1 cellular context compared by ENCODE assay signal in the genomic region with DNA sequence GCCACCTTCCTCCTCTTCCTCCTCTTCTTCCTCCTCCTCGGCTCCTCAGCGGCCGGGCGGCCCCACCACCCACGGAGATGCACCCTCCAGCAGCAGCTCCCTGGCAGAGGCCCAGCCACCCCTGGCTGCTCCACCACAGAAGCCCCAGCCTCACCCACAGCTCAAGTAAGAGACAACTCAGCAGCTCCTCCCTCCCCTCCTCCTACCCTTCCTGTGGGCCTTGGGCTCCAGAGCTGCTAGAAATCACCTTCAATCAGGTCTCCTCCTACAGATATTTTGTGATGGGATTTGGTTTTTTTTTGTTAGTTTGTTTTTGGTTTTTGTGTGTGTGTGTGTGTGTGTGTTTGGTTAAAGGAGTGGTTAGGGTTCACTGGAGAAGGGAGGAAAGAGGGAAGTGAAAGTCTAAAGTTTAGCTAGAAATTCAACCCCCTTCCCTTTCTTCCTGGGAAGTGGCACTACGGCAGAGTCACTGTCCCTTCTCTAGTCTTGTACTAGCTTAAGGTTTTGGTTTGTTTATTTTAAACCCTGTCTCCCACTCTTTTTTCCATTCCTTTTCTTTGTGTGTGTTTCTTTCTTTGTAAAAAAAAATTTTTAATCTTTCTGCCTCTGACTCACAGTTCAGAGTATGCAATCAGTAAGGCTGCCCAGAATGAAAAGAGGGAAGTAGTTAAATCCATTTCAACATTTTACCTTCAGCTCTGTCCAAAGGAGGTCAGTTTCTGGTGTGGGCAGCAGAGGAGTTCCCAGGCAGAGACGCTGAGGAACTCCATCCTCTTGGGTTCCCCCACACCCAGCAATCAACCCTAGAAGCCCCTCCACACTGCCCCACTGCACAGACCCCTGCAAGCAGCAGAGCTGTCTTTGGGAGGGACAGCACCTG.
A peak's percentile ranks its signal among the peaks of the same experiment; 100 is the strongest.
TF ChIP-seq lines count a peak whose summit lies in the region.

No MANE protein-coding gene starts in this region.

TF ChIP-seq in HEK293, 187 proteins besides CTCF, POLR2A, EP300 and RAD21 (continued from another document):
- TF ChIP-seq, protein P1, sequence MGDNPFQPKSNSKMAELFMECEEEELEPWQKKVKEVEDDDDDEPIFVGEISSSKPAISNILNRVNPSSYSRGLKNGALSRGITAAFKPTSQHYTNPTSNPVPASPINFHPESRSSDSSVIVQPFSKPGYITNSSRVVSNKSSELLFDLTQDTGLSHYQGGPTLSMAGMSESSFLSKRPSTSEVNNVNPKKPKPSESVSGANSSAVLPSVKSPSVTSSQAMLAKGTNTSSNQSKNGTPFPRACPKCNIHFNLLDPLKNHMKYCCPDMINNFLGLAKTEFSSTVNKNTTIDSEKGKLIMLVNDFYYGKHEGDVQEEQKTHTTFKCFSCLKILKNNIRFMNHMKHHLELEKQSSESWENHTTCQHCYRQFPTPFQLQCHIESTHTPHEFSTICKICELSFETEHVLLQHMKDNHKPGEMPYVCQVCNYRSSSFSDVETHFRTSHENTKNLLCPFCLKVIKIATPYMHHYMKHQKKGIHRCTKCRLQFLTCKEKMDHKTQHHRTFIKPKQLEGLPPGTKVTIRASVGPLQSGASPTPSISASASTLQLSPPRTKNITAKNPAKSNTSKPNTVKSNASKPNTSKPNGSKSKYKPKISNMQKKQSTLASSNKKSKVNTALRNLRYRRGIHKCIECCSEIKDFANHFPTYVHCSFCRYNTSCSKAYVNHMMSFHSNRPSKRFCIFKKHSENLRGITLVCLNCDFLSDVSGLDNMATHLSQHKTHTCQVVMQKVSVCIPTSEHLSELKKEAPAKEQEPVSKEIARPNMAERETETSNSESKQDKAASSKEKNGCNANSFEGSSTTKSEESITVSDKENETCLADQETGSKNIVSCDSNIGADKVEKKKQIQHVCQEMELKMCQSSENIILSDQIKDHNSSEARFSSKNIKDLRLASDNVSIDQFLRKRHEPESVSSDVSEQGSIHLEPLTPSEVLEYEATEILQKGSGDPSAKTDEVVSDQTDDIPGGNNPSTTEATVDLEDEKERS (tag by site-specific recombination; IDR thresholded peaks at IDR 0.05) = no peak
- TF ChIP-seq, protein P2, sequence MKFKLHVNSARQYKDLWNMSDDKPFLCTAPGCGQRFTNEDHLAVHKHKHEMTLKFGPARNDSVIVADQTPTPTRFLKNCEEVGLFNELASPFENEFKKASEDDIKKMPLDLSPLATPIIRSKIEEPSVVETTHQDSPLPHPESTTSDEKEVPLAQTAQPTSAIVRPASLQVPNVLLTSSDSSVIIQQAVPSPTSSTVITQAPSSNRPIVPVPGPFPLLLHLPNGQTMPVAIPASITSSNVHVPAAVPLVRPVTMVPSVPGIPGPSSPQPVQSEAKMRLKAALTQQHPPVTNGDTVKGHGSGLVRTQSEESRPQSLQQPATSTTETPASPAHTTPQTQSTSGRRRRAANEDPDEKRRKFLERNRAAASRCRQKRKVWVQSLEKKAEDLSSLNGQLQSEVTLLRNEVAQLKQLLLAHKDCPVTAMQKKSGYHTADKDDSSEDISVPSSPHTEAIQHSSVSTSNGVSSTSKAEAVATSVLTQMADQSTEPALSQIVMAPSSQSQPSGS (tag by site-specific recombination; IDR thresholded peaks at IDR 0.05; ENCODE audit: low read depth) = no peak
- TF ChIP-seq EGR2 (tag by site-specific recombination; IDR thresholded peaks at IDR 0.05; ENCODE audit: low read depth) = peak; percentile 99
- TF ChIP-seq, protein P3, sequence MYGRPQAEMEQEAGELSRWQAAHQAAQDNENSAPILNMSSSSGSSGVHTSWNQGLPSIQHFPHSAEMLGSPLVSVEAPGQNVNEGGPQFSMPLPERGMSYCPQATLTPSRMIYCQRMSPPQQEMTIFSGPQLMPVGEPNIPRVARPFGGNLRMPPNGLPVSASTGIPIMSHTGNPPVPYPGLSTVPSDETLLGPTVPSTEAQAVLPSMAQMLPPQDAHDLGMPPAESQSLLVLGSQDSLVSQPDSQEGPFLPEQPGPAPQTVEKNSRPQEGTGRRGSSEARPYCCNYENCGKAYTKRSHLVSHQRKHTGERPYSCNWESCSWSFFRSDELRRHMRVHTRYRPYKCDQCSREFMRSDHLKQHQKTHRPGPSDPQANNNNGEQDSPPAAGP (tag by site-specific recombination; IDR thresholded peaks at IDR 0.05) = 0 out of 2 replicates have a peak, but pooled peaks have one; percentile 33
- TF ChIP-seq ZBTB48 (tag by site-specific recombination; IDR thresholded peaks at IDR 0.05) = peak; percentile 47
- TF ChIP-seq, protein P4, sequence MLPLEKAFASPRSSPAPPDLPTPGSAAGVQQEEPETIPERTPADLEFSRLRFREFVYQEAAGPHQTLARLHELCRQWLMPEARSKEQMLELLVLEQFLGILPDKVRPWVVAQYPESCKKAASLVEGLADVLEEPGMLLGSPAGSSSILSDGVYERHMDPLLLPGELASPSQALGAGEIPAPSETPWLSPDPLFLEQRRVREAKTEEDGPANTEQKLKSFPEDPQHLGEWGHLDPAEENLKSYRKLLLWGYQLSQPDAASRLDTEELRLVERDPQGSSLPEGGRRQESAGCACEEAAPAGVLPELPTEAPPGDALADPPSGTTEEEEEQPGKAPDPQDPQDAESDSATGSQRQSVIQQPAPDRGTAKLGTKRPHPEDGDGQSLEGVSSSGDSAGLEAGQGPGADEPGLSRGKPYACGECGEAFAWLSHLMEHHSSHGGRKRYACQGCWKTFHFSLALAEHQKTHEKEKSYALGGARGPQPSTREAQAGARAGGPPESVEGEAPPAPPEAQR (tag by site-specific recombination; IDR thresholded peaks at IDR 0.05) = 0 out of 2 replicates have a peak, but pooled peaks have one; percentile 25
- TF ChIP-seq, protein P5, sequence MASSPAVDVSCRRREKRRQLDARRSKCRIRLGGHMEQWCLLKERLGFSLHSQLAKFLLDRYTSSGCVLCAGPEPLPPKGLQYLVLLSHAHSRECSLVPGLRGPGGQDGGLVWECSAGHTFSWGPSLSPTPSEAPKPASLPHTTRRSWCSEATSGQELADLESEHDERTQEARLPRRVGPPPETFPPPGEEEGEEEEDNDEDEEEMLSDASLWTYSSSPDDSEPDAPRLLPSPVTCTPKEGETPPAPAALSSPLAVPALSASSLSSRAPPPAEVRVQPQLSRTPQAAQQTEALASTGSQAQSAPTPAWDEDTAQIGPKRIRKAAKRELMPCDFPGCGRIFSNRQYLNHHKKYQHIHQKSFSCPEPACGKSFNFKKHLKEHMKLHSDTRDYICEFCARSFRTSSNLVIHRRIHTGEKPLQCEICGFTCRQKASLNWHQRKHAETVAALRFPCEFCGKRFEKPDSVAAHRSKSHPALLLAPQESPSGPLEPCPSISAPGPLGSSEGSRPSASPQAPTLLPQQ (tag by site-specific recombination; IDR thresholded peaks at IDR 0.05) = peak; percentile 39; the same call in 1 of the 2 replicates
- no peak for TF ChIP-seq ZNF214 (tag by site-specific recombination; IDR thresholded peaks at IDR 0.05; ENCODE audit: borderline replicate concordance)
- TF ChIP-seq, protein P6, sequence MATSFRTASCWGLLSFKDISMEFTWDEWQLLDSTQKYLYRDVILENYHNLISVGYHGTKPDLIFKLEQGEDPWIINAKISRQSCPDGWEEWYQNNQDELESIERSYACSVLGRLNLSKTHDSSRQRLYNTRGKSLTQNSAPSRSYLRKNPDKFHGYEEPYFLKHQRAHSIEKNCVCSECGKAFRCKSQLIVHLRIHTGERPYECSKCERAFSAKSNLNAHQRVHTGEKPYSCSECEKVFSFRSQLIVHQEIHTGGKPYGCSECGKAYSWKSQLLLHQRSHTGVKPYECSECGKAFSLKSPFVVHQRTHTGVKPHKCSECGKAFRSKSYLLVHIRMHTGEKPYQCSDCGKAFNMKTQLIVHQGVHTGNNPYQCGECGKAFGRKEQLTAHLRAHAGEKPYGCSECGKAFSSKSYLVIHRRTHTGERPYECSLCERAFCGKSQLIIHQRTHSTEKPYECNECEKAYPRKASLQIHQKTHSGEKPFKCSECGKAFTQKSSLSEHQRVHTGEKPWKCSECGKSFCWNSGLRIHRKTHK (tag by site-specific recombination; IDR thresholded peaks at IDR 0.05) = no peak
- peak; percentile 74 for TF ChIP-seq ZNF335 (tag by site-specific recombination; conservative IDR thresholded peaks at IDR 0.05)
- peak; percentile 61; the same call in 1 of the 2 replicates for TF ChIP-seq GLIS2 (tag by site-specific recombination; IDR thresholded peaks at IDR 0.05)
- no peak for TF ChIP-seq ZNF549 (tag by site-specific recombination; IDR thresholded peaks at IDR 0.05)
- peak; percentile 99 for TF ChIP-seq ZFHX2 (tag by site-specific recombination; conservative IDR thresholded peaks at IDR 0.05)
- TF ChIP-seq, protein P7, sequence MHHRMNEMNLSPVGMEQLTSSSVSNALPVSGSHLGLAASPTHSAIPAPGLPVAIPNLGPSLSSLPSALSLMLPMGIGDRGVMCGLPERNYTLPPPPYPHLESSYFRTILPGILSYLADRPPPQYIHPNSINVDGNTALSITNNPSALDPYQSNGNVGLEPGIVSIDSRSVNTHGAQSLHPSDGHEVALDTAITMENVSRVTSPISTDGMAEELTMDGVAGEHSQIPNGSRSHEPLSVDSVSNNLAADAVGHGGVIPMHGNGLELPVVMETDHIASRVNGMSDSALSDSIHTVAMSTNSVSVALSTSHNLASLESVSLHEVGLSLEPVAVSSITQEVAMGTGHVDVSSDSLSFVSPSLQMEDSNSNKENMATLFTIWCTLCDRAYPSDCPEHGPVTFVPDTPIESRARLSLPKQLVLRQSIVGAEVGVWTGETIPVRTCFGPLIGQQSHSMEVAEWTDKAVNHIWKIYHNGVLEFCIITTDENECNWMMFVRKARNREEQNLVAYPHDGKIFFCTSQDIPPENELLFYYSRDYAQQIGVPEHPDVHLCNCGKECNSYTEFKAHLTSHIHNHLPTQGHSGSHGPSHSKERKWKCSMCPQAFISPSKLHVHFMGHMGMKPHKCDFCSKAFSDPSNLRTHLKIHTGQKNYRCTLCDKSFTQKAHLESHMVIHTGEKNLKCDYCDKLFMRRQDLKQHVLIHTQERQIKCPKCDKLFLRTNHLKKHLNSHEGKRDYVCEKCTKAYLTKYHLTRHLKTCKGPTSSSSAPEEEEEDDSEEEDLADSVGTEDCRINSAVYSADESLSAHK (tag by site-specific recombination; IDR thresholded peaks at IDR 0.05) = no peak
- TF ChIP-seq ZNF654 (tag by site-specific recombination; IDR thresholded peaks at IDR 0.05; ENCODE audit: low read depth) = no peak
- TF ChIP-seq ZBTB20 (tag by site-specific recombination; IDR thresholded peaks at IDR 0.05) = peak; percentile 33
- TF ChIP-seq, protein P8, sequence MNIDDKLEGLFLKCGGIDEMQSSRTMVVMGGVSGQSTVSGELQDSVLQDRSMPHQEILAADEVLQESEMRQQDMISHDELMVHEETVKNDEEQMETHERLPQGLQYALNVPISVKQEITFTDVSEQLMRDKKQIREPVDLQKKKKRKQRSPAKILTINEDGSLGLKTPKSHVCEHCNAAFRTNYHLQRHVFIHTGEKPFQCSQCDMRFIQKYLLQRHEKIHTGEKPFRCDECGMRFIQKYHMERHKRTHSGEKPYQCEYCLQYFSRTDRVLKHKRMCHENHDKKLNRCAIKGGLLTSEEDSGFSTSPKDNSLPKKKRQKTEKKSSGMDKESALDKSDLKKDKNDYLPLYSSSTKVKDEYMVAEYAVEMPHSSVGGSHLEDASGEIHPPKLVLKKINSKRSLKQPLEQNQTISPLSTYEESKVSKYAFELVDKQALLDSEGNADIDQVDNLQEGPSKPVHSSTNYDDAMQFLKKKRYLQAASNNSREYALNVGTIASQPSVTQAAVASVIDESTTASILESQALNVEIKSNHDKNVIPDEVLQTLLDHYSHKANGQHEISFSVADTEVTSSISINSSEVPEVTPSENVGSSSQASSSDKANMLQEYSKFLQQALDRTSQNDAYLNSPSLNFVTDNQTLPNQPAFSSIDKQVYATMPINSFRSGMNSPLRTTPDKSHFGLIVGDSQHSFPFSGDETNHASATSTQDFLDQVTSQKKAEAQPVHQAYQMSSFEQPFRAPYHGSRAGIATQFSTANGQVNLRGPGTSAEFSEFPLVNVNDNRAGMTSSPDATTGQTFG (tag by site-specific recombination; IDR thresholded peaks at IDR 0.05; ENCODE audit: borderline replicate concordance) = no peak
- TF ChIP-seq ZNF843 (tag by site-specific recombination; IDR thresholded peaks at IDR 0.05) = no peak
- TF ChIP-seq, protein P9, sequence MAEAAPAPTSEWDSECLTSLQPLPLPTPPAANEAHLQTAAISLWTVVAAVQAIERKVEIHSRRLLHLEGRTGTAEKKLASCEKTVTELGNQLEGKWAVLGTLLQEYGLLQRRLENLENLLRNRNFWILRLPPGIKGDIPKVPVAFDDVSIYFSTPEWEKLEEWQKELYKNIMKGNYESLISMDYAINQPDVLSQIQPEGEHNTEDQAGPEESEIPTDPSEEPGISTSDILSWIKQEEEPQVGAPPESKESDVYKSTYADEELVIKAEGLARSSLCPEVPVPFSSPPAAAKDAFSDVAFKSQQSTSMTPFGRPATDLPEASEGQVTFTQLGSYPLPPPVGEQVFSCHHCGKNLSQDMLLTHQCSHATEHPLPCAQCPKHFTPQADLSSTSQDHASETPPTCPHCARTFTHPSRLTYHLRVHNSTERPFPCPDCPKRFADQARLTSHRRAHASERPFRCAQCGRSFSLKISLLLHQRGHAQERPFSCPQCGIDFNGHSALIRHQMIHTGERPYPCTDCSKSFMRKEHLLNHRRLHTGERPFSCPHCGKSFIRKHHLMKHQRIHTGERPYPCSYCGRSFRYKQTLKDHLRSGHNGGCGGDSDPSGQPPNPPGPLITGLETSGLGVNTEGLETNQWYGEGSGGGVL (tag by site-specific recombination; IDR thresholded peaks at IDR 0.05) = peak; percentile 76
- no peak for TF ChIP-seq YY2 (tag by site-specific recombination; IDR thresholded peaks at IDR 0.05)
- TF ChIP-seq, protein P10, sequence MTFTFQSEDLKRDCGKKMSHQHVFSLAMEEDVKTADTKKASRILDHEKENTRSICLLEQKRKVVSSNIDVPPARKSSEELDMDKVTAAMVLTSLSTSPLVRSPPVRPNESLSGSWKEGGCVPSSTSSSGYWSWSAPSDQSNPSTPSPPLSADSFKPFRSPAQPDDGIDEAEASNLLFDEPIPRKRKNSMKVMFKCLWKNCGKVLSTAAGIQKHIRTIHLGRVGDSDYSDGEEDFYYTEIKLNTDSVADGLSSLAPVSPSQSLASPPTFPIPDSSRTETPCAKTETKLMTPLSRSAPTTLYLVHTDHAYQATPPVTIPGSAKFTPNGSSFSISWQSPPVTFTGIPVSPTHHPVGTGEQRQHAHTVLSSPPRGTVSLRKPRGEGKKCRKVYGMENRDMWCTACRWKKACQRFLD (tag by site-specific recombination; IDR thresholded peaks at IDR 0.05) = no peak
- no peak for TF ChIP-seq ZNF501 (tag by site-specific recombination; IDR thresholded peaks at IDR 0.05)
- TF ChIP-seq ZNF664 (tag by site-specific recombination; IDR thresholded peaks at IDR 0.05) = no peak
- TF ChIP-seq ZNF223 (tag by site-specific recombination; IDR thresholded peaks at IDR 0.05) = no peak
- peak; percentile 54 for TF ChIP-seq ZIC2 (tag by site-specific recombination; IDR thresholded peaks at IDR 0.05)
